2 cellular contexts compared by ENCODE assay signal in the genomic region with DNA sequence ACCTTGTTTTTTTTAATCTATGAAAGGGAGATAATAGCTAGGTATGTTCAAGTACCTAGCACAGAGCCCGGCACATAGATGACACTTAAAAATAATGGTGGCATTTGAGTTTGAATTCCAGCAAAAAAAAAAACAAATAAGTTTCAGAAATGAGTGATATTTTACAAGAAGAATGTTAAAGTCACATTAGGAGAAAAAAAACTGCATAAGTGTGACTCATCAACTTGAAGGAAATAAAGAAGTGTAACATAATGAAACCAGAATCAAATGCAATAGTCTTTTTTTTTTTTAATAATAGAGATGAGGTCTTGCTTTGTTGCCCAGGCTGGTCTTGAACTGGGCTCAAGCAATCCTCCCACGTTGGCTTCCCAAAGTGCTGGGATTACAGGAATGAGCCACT.
TF ChIP-seq lines count a peak whose summit lies in the region.

No MANE protein-coding gene starts in this region.

TF ChIP-seq in SK-N-SH, 30 proteins besides CTCF, POLR2A, EP300 and RAD21 (continued from another document):
- TF ChIP-seq, protein P1, sequence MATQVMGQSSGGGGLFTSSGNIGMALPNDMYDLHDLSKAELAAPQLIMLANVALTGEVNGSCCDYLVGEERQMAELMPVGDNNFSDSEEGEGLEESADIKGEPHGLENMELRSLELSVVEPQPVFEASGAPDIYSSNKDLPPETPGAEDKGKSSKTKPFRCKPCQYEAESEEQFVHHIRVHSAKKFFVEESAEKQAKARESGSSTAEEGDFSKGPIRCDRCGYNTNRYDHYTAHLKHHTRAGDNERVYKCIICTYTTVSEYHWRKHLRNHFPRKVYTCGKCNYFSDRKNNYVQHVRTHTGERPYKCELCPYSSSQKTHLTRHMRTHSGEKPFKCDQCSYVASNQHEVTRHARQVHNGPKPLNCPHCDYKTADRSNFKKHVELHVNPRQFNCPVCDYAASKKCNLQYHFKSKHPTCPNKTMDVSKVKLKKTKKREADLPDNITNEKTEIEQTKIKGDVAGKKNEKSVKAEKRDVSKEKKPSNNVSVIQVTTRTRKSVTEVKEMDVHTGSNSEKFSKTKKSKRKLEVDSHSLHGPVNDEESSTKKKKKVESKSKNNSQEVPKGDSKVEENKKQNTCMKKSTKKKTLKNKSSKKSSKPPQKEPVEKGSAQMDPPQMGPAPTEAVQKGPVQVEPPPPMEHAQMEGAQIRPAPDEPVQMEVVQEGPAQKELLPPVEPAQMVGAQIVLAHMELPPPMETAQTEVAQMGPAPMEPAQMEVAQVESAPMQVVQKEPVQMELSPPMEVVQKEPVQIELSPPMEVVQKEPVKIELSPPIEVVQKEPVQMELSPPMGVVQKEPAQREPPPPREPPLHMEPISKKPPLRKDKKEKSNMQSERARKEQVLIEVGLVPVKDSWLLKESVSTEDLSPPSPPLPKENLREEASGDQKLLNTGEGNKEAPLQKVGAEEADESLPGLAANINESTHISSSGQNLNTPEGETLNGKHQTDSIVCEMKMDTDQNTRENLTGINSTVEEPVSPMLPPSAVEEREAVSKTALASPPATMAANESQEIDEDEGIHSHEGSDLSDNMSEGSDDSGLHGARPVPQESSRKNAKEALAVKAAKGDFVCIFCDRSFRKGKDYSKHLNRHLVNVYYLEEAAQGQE (IDR thresholded peaks at IDR 0.05; ENCODE audit: low read depth, low read length): no peak
- TF ChIP-seq FOXJ3 (CRISPR knock-in tag; IDR thresholded peaks at IDR 0.05) (no peak), TEAD4 (IDR thresholded peaks at IDR 0.05; ENCODE audit: borderline replicate concordance, insufficient read depth) (no peak), GATA2 (CRISPR knock-in tag; IDR thresholded peaks at IDR 0.05) (no peak), JUND (IDR thresholded peaks at IDR 0.05) (0 out of 2 replicates have a peak, but pooled peaks have one; percentile 31), FOSL2 (IDR thresholded peaks at IDR 0.05; ENCODE audit: borderline replicate concordance, low read depth) (peak; percentile 18; the same call in 1 of the 2 replicates), SIN3A (IDR thresholded peaks at IDR 0.05; ENCODE audit: borderline replicate concordance, low read depth, low read length) (no peak)
- TF ChIP-seq, protein P2, sequence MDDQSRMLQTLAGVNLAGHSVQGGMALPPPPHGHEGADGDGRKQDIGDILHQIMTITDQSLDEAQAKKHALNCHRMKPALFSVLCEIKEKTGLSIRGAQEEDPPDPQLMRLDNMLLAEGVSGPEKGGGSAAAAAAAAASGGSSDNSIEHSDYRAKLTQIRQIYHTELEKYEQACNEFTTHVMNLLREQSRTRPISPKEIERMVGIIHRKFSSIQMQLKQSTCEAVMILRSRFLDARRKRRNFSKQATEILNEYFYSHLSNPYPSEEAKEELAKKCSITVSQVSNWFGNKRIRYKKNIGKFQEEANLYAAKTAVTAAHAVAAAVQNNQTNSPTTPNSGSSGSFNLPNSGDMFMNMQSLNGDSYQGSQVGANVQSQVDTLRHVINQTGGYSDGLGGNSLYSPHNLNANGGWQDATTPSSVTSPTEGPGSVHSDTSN (IDR thresholded peaks at IDR 0.05): no peak

TF ChIP-seq in SK-N-SH treated with all-trans-retinoic acid at 6 μM for 48 hours, 23 proteins besides CTCF, POLR2A, EP300 and RAD21 (continued from another document):
- TF ChIP-seq, protein P3, sequence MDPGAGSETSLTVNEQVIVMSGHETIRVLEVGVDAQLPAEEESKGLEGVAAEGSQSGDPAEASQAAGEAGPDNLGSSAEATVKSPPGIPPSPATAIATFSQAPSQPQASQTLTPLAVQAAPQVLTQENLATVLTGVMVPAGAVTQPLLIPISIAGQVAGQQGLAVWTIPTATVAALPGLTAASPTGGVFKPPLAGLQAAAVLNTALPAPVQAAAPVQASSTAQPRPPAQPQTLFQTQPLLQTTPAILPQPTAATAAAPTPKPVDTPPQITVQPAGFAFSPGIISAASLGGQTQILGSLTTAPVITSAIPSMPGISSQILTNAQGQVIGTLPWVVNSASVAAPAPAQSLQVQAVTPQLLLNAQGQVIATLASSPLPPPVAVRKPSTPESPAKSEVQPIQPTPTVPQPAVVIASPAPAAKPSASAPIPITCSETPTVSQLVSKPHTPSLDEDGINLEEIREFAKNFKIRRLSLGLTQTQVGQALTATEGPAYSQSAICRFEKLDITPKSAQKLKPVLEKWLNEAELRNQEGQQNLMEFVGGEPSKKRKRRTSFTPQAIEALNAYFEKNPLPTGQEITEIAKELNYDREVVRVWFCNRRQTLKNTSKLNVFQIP (CRISPR knock-in tag; IDR thresholded peaks at IDR 0.05; ENCODE audit: borderline replicate concordance, low read depth): no peak
- TF ChIP-seq ESRRG (CRISPR knock-in tag; IDR thresholded peaks at IDR 0.05) (no peak), ARNTL (CRISPR knock-in tag; IDR thresholded peaks at IDR 0.05; ENCODE audit: borderline replicate concordance, low read depth) (no peak), TCF4 (CRISPR knock-in tag; IDR thresholded peaks at IDR 0.05; ENCODE audit: borderline replicate concordance) (no peak), RARB (CRISPR knock-in tag; IDR thresholded peaks at IDR 0.05) (no peak), ZNF565 (CRISPR knock-in tag; conservative IDR thresholded peaks at IDR 0.05; ENCODE audit: low read depth) (no peak)
- TF ChIP-seq, protein P4, sequence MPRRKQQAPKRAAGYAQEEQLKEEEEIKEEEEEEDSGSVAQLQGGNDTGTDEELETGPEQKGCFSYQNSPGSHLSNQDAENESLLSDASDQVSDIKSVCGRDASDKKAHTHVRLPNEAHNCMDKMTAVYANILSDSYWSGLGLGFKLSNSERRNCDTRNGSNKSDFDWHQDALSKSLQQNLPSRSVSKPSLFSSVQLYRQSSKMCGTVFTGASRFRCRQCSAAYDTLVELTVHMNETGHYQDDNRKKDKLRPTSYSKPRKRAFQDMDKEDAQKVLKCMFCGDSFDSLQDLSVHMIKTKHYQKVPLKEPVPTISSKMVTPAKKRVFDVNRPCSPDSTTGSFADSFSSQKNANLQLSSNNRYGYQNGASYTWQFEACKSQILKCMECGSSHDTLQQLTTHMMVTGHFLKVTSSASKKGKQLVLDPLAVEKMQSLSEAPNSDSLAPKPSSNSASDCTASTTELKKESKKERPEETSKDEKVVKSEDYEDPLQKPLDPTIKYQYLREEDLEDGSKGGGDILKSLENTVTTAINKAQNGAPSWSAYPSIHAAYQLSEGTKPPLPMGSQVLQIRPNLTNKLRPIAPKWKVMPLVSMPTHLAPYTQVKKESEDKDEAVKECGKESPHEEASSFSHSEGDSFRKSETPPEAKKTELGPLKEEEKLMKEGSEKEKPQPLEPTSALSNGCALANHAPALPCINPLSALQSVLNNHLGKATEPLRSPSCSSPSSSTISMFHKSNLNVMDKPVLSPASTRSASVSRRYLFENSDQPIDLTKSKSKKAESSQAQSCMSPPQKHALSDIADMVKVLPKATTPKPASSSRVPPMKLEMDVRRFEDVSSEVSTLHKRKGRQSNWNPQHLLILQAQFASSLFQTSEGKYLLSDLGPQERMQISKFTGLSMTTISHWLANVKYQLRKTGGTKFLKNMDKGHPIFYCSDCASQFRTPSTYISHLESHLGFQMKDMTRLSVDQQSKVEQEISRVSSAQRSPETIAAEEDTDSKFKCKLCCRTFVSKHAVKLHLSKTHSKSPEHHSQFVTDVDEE (CRISPR knock-in tag; IDR thresholded peaks at IDR 0.05): no peak
